In genomic region chr2:39491653-39492052, GRCh38 we compare ENCODE assay signal across 11 cellular contexts. TPM values are rescaled to one million over a fixed set of nuclear protein-coding genes. Genes with fewer than 3 reads are reported as not detected.
DNase-seq lines count a peak whose midpoint lies in the region; ATAC-seq and TF ChIP-seq lines count a peak whose summit lies in the region.
"Had no signal": no experiment of that assay in that cellular context is flagged by ENCODE, and none has a peak within 500 bp of the region (broad histone marks: within the 10 kb centered on the region; RNA-seq: fewer than 3 reads in every experiment).

No MANE protein-coding gene starts in this region.

- H3K4me1 Mint-ChIP-seq in activated CD4-positive, alpha-beta T cell treated with anti-CD3 and anti-CD28 coated beads, Interleukin-2, amount 10 ng/mL, durations not matched to agents 24 days and 14 days = peaks cover 39% of the 10 kb centered on the region
- H3K4me1 Mint-ChIP-seq in activated naive CD8-positive, alpha-beta T cell (ENCODE audit: low read depth) = peaks cover 17% of the 10 kb centered on the region

- 81 to 86% methylated on average over 4 of the region's 4 CpGs for WGBS in sigmoid colon, 2 donors

- peak overlapping the region; percentile 73 for H3K27ac Mint-ChIP-seq in activated CD4-positive, alpha-beta T cell treated with anti-CD3 and anti-CD28 coated beads, Interleukin-2, amount 10 ng/mL, durations not matched to agents 24 days and 14 days
- peak overlapping the region; percentile 76 for H3K27ac Mint-ChIP-seq in activated naive CD8-positive, alpha-beta T cell
- H3K27ac Mint-ChIP-seq: nephron had no signal

- CTCF ChIA-PET in A673 (lab: Charles Lee) = no interaction called here

- H3K27ac ChIP-seq in sigmoid colon (peak overlapping the region in 3 of 4 donors; percentile 58 to 72 (median 59)), A673 (ENCODE audit: low read depth, low read length, poor library complexity, severe bottlenecking) (no peak overlapping the region), tibial artery (no peak overlapping the region)
- H3K27ac ChIP-seq: HL-60 had no signal

- no peak for TF ChIP-seq POLR2A in sigmoid colon (IDR thresholded peaks at IDR 0.05)

- TF ChIP-seq EP300 in sigmoid colon (IDR thresholded peaks at IDR 0.05) = no peak

- peak overlapping the region; percentile 50 for H3K4me3 Mint-ChIP-seq in activated CD4-positive, alpha-beta T cell treated with anti-CD3 and anti-CD28 coated beads, Interleukin-2, amount 10 ng/mL, durations not matched to agents 24 days and 14 days
- H3K4me3 Mint-ChIP-seq in activated naive CD8-positive, alpha-beta T cell = no peak overlapping the region
- H3K4me3 Mint-ChIP-seq: nephron had no signal

- no peaks in the 10 kb centered on the region for H3K27me3 ChIP-seq in sigmoid colon
- no peaks in the 10 kb centered on the region for H3K27me3 ChIP-seq in A673 (replicated peaks; ENCODE audit: insufficient read depth, low read depth, low read length, poor library complexity)
- no peaks in the 10 kb centered on the region for H3K27me3 ChIP-seq in tibial artery
- no peaks in the 10 kb centered on the region for H3K27me3 ChIP-seq in BE2C

- peaks cover 5% of the 10 kb centered on the region for H3K36me3 Mint-ChIP-seq in activated CD4-positive, alpha-beta T cell treated with anti-CD3 and anti-CD28 coated beads, Interleukin-2, amount 10 ng/mL, durations not matched to agents 24 days and 14 days (ENCODE audit: low read depth)
- peaks cover 4% of the 10 kb centered on the region for H3K36me3 Mint-ChIP-seq in activated naive CD8-positive, alpha-beta T cell

- H3K4me1 ChIP-seq in sigmoid colon (peaks cover 0 to 35% (median 24%) of the 10 kb centered on the region in 4 donors), A673 (ENCODE audit: insufficient read depth, low read length, poor library complexity, severe bottlenecking) (peaks cover 11% of the 10 kb centered on the region), tibial artery (peaks cover 0 to 11% (median 2%) of the 10 kb centered on the region in 4 donors), BE2C (no peaks in the 10 kb centered on the region)

- H3K4me3 ChIP-seq in sigmoid colon (no peak overlapping the region), A673 (ENCODE audit: low read depth, low read length, poor library complexity, severe bottlenecking) (no peak overlapping the region), tibial artery (no peak overlapping the region), BE2C (ENCODE audit: low read depth, low read length) (no peak overlapping the region)

- intact Hi-C loops in activated CD4-positive, alpha-beta T cell treated with anti-CD3 and anti-CD28 coated beads, Interleukin-2, amount 10 ng/mL, durations not matched to agents 24 days and 14 days (cut with micrococcal nuclease) = loop anchor here (1.0 to 5.0 kb wide), 7 partner anchors 22 to 362 kb away; no protein-coding TSS in a partner anchor
- intact Hi-C loops in sigmoid colon (cut with DNase I) (no loop called here), A673 (cut with micrococcal nuclease; ENCODE audit: unreplicated experiment) (no loop called here), tibial artery (cut with DNase I; ENCODE audit: low total_unique reads) (no loop called here)

- H3K36me3 ChIP-seq in sigmoid colon (no peaks in the 10 kb centered on the region), A673 (ENCODE audit: insufficient read depth, low read length, poor library complexity, severe bottlenecking) (no peaks in the 10 kb centered on the region), tibial artery (no peaks in the 10 kb centered on the region), BE2C (no peaks in the 10 kb centered on the region)

- POLR2A ChIA-PET in A673 (lab: Charles Lee; ENCODE audit: low non-redundant PET) = no interaction called here

- ATAC-seq in HG02852 (IDR thresholded peaks at IDR 0.05; ENCODE audit: unreplicated experiment) = peak; percentile 8

- BruUV-seq in A673 (replicated peaks; lab: Mats Ljungman, UMichigan) = no TSS peak

- H3K27me3 Mint-ChIP-seq in activated CD4-positive, alpha-beta T cell treated with anti-CD3 and anti-CD28 coated beads, Interleukin-2, amount 10 ng/mL, durations not matched to agents 24 days and 14 days = peaks cover 16% of the 10 kb centered on the region
- no peaks in the 10 kb centered on the region for H3K27me3 Mint-ChIP-seq in activated naive CD8-positive, alpha-beta T cell

- TF ChIP-seq CTCF in sigmoid colon (IDR thresholded peaks at IDR 0.05) (no peak), A673 (conservative IDR thresholded peaks at IDR 0.05; ENCODE audit: low read depth, low read length) (no peak), tibial artery (IDR thresholded peaks at IDR 0.05) (no peak), BE2C (IDR thresholded peaks at IDR 0.05; ENCODE audit: low read depth, low read length) (no peak)

- H3K9me3 ChIP-seq in sigmoid colon = no peaks in the 10 kb centered on the region
- H3K9me3 ChIP-seq in A673 (ENCODE audit: low read depth, low read length, poor library complexity, severe bottlenecking) = no peaks in the 10 kb centered on the region
- no peaks in the 10 kb centered on the region for H3K9me3 ChIP-seq in tibial artery
- H3K9me3 ChIP-seq in BE2C = no peaks in the 10 kb centered on the region

- H3K9me3 Mint-ChIP-seq in activated CD4-positive, alpha-beta T cell treated with anti-CD3 and anti-CD28 coated beads, Interleukin-2, amount 10 ng/mL, durations not matched to agents 24 days and 14 days = no peaks in the 10 kb centered on the region
- H3K9me3 Mint-ChIP-seq in activated naive CD8-positive, alpha-beta T cell (ENCODE audit: low read depth) = no peaks in the 10 kb centered on the region
- H3K9me3 Mint-ChIP-seq: nephron had no signal

- DNase-seq in activated CD4-positive, alpha-beta T cell treated with anti-CD3 and anti-CD28 coated beads, Interleukin-2, amount 10 ng/mL, durations not matched to agents 24 days and 14 days = no peak
- DNase-seq in activated CD4-positive, alpha-beta T cell treated with anti-CD3 and anti-CD28 coated beads, Interleukin-2, amount 50 U/mL, for 48 hours = no peak
- DNase-seq in sigmoid colon = no peak
- DNase-seq in A673 (ENCODE audit: low spot score) = no peak
- DNase-seq in tibial artery = no peak
- no peak for DNase-seq in BE2C
- DNase-seq: NCI-H1694 had no signal

RNA-seq across cellular contexts. Expression of gene MAP4K3, which starts 54.6 kb away (rescaled TPM):
- 12.9 and 16.6 TPM in 2 replicates for total RNA-seq in activated CD4-positive, alpha-beta T cell treated with anti-CD3 and anti-CD28 coated beads, Interleukin-2, amount 10 ng/mL, durations not matched to agents 24 days and 14 days
- total RNA-seq in sigmoid colon = 10 to 100 TPM; 72.1 to 96.8 (median 77.4) TPM
- polyA plus RNA-seq in sigmoid colon = 10 to 100 TPM in 2 of 3 donors, 1 to 10 TPM in 1; 8.0 to 12.6 (median 12.3) TPM
- 29.0 and 35.5 TPM in 2 replicates for total RNA-seq in A673 (2021)
- 15.3 TPM for polyA plus RNA-seq in BE2C (2012; ENCODE audit: insufficient read depth, insufficient read length, low read depth)

Comparison
In these comparisons a context has a peak if more than half of its experiments do, and no peak if none do; other contexts are left out.
1. H3K27ac ChIP-seq: peak in sigmoid colon (3 of 4); none in A673 (single experiment) and tibial artery (0 of 2).